In genomic region chr3:188194327-188194726, GRCh38 we compare ENCODE assay signal across 1 cellular context.
TF ChIP-seq lines count a peak whose summit lies in the region.

No MANE protein-coding gene starts in this region.

TF ChIP-seq in WTC11, 78 proteins besides CTCF, POLR2A, EP300 and RAD21 (continued from another document):
- TF ChIP-seq ARID4B (CRISPR knock-in tag; IDR thresholded peaks at IDR 0.05; ENCODE audit: borderline replicate concordance) = no peak
- no peak for TF ChIP-seq RORB (CRISPR knock-in tag; IDR thresholded peaks at IDR 0.05)
- no peak for TF ChIP-seq ZMAT4 (CRISPR knock-in tag; IDR thresholded peaks at IDR 0.05)
- TF ChIP-seq TP53 (CRISPR knock-in tag; IDR thresholded peaks at IDR 0.05) = no peak
- TF ChIP-seq TCF7 (CRISPR knock-in tag; IDR thresholded peaks at IDR 0.05; ENCODE audit: low read depth) = no peak
- no peak for TF ChIP-seq SMAD3 (CRISPR knock-in tag; IDR thresholded peaks at IDR 0.05; ENCODE audit: borderline replicate concordance)
- TF ChIP-seq E2F1 (CRISPR knock-in tag; IDR thresholded peaks at IDR 0.05) = no peak
- no peak for TF ChIP-seq NFYB (CRISPR knock-in tag; conservative IDR thresholded peaks at IDR 0.05; ENCODE audit: low read depth)
- TF ChIP-seq FOXP1 (CRISPR knock-in tag; IDR thresholded peaks at IDR 0.05; ENCODE audit: borderline replicate concordance) = no peak
- no peak for TF ChIP-seq ZNF281 (CRISPR knock-in tag; IDR thresholded peaks at IDR 0.05)
- TF ChIP-seq ETV6 (CRISPR knock-in tag; IDR thresholded peaks at IDR 0.05) = no peak
- TF ChIP-seq USF1 (CRISPR knock-in tag; IDR thresholded peaks at IDR 0.05) = no peak
TF ChIP-seq in WTC11: peak in this region for 0.
